19 cellular contexts compared by ENCODE assay signal in the genomic region with DNA sequence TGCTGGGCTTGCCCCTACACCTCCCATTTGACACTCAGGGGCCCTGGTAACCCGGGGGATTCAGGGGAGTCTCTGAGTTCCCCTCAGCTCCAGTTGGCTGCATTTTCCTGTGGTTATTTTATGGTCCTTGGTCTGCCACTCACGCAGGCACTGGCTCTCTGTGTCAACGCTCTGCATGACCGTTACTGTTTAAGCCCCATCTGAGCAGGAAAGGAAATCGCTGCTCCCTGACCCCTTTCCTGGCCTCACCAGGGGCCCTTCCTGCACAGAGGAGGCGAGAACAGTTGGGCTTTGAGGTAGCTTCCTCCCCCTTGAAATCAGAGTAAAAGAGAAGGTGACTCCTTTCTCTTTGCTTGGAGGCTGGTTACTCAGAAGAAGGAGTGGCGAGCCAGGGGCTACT. TPM values are rescaled to one million over a fixed set of nuclear protein-coding genes. Genes with fewer than 3 reads are reported as not detected.
DNase-seq lines count a peak whose midpoint lies in the region; ATAC-seq, FAIRE-seq and TF ChIP-seq lines count a peak whose summit lies in the region.
"Had no signal": no experiment of that assay in that cellular context is flagged by ENCODE, and none has a peak within 500 bp of the region (broad histone marks: within the 10 kb centered on the region; RNA-seq: fewer than 3 reads in every experiment).

No MANE protein-coding gene starts in this region.

- 0 out of 2 replicates have a peak, but pooled peaks have one; percentile 4 for TF ChIP-seq RAD21 in GM12878 (IDR thresholded peaks at IDR 0.05; ENCODE audit: insufficient read depth, low read depth, low read length)

- peaks cover 11% of the 10 kb centered on the region for H3K36me3 Mint-ChIP-seq in nephron progenitor cell (ENCODE audit: low read depth)
- H3K36me3 Mint-ChIP-seq: activated naive CD8-positive, alpha-beta T cell had no signal

- H3K9me3 Mint-ChIP-seq in nephron progenitor cell = no peaks in the 10 kb centered on the region
- H3K9me3 Mint-ChIP-seq: GM23338 had no signal

- H3K27me3 Mint-ChIP-seq in nephron progenitor cell (ENCODE audit: low read depth, poor library complexity) = peaks cover 26% of the 10 kb centered on the region

- TF ChIP-seq CTCF in GM12878 (IDR thresholded peaks at IDR 0.05 in 2 of 3, conservative IDR thresholded peaks at IDR 0.05 in 1 of 3; ENCODE audit: control insufficient read depth in 2 of 3, extremely low read depth in 1 of 3, insufficient read depth in 1 of 3, low read depth in 3 of 3, low read length in 3 of 3) = no peak
- TF ChIP-seq CTCF in nephron progenitor cell (IDR thresholded peaks at IDR 0.05) = no peak
- TF ChIP-seq CTCF in thyroid gland (IDR thresholded peaks at IDR 0.05) = no peak

- H3K4me2 ChIP-seq in GM12878 (ENCODE audit: control insufficient read depth, insufficient read depth) = peak overlapping the region; percentile 55
- H3K4me2 ChIP-seq: GM23338 had no signal

- intact Hi-C loops in GM12878 (cut with micrococcal nuclease; ENCODE audit: unreplicated experiment) = no loop called here
- intact Hi-C loops in thyroid gland (cut with DNase I) = no loop called here

- CTCF ChIA-PET in GM12878 (lab: Yijun Ruan, JAX) = interaction anchor here (0.7 to 1.6 kb wide), 3 partner anchors 20 to 38 kb away, joined by 3 to 4 read pairs (median 4); no protein-coding TSS in a partner anchor

- peak overlapping the region; percentile 77 for H2AFZ ChIP-seq in GM12878 (ENCODE audit: control insufficient read depth, low read depth, low read length)
- H2AFZ ChIP-seq: GM23338 had no signal

- SMC1A ChIA-PET in GM12878 (lab: Charles Lee; ENCODE audit: uncharacterized antibody, unreplicated experiment) = interaction anchor here (0.9 to 1.2 kb wide), 2 partner anchors 13 to 14 kb away, joined by 4 read pairs; partner anchors contain the start of genes KBTBD4 and NDUFS3

- TF ChIP-seq EP300 in GM12878 (IDR thresholded peaks at IDR 0.05; ENCODE audit: borderline replicate concordance in 1 of 2, control insufficient read depth in 1 of 2, low read depth in 2 of 2, low read length in 2 of 2) = no peak

- DNase-seq in GF-D8 (lab: John Stamatoyannopoulos, UW) (peak; percentile 58), HuH-7 (ENCODE audit: low spot score) (peak; percentile 46), GM12878 (ENCODE audit: low read depth, low spot score) (no peak), nephron progenitor cell (peak; percentile 39), NCI-H2107 (lab: John Stamatoyannopoulos, UW) (no peak), small intestine (no peak), thyroid gland (no peak)
- DNase-seq: BE2C, foreskin fibroblast, left lung, NCI-H1048, NCI-H226, T-helper 2 cell had no signal

- no peak overlapping the region for H3K9ac ChIP-seq in GM12878 (ENCODE audit: control insufficient read depth, insufficient read depth, low read length)

- BruUV-seq in GM12878 (replicated peaks; lab: Mats Ljungman, UMichigan) = no TSS peak

- POLR2A ChIA-PET in GM12878 (lab: Charles Lee) = interaction anchor here (0.6 kb wide), 1 partner anchor 359 kb away, joined by 6 read pairs; no protein-coding TSS in a partner anchor

- H3K4me1 Mint-ChIP-seq in nephron progenitor cell = peaks cover 64% of the 10 kb centered on the region

- 15% methylated on average over 7 of the region's 7 CpGs for WGBS in GM12878 (ENCODE audit: insufficient coverage, insufficient replicate concordance, low lambda C conversion rate, missing lambda C conversion rate)
- 38 to 45% (median 41%) methylated on average over 7 of the region's 7 CpGs for WGBS in small intestine, 3 donors
- WGBS in thyroid gland, 2 donors = 51 to 63% methylated on average over 6 to 7 of the region's 7 CpGs

- TF ChIP-seq POLR2A in GM12878 (IDR thresholded peaks at IDR 0.05; ENCODE audit: low read depth, low read length) (no peak), thyroid gland (IDR thresholded peaks at IDR 0.05) (peak in 1 of 2 donors; percentile 8)

- H3K4me1 ChIP-seq in GM12878 (ENCODE audit: control insufficient read depth, insufficient read depth, low read length) = peaks cover 7% of the 10 kb centered on the region
- H3K4me1 ChIP-seq in small intestine (ENCODE audit: control insufficient read depth in 2 of 2, insufficient read depth in 1 of 2, low read depth in 1 of 2, low read length in 1 of 2) = no peaks in the 10 kb centered on the region
- H3K4me1 ChIP-seq in thyroid gland = peaks cover 14 to 18% of the 10 kb centered on the region in 2 donors
- H3K4me1 ChIP-seq: BE2C, prostate gland had no signal

- peak overlapping the region; percentile 92 for H3K4me3 Mint-ChIP-seq in nephron progenitor cell
- H3K4me3 Mint-ChIP-seq: activated naive CD8-positive, alpha-beta T cell had no signal

- FAIRE-seq in GM12878 (lab: Jason Lieb, UNC) (no peak), small intestine (lab: Jason Lieb, UNC) (no peak)
- FAIRE-seq: HTR-8/SVneo had no signal

- H3K4me3 ChIP-seq in GM12878 (no peak overlapping the region), small intestine (ENCODE audit: low read depth in 1 of 2, low read length in 2 of 2) (no peak overlapping the region), thyroid gland (replicated peaks in 1 of 3) (no peak overlapping the region)
- H3K4me3 ChIP-seq: GM23338, left lung, prostate gland had no signal

- H3K27ac Mint-ChIP-seq in nephron progenitor cell = peak overlapping the region; percentile 99
- H3K27ac Mint-ChIP-seq: activated naive CD8-positive, alpha-beta T cell; GM23338 had no signal

- in situ Hi-C loops in GM12878 (cut with MboI) = no loop called here

- no peaks in the 10 kb centered on the region for H4K20me1 ChIP-seq in GM12878 (ENCODE audit: control insufficient read depth, insufficient read depth)

- no peak overlapping the region for H3K27ac ChIP-seq in GM12878 (ENCODE audit: control insufficient read depth, insufficient read depth)
- no peak overlapping the region for H3K27ac ChIP-seq in small intestine (ENCODE audit: low read depth in 1 of 2, low read length in 1 of 2)
- H3K27ac ChIP-seq in thyroid gland = no peak overlapping the region
- H3K27ac ChIP-seq: left lung, prostate gland had no signal

- no peaks in the 10 kb centered on the region for H3K9me3 ChIP-seq in GM12878 (replicated peaks; ENCODE audit: control insufficient read depth, insufficient read depth, low read length)
- no peaks in the 10 kb centered on the region for H3K9me3 ChIP-seq in small intestine (ENCODE audit: control insufficient read depth, low read depth)
- no peaks in the 10 kb centered on the region for H3K9me3 ChIP-seq in thyroid gland
- H3K9me3 ChIP-seq: BE2C, left lung, prostate gland had no signal

- H3K36me3 ChIP-seq in GM12878 (ENCODE audit: control insufficient read depth in 2 of 2, insufficient read depth in 2 of 2, low read length in 1 of 2) (no peaks in the 10 kb centered on the region), small intestine (ENCODE audit: control insufficient read depth in 2 of 2, insufficient read depth in 2 of 2, low read length in 2 of 2) (no peaks in the 10 kb centered on the region), thyroid gland (no peaks in the 10 kb centered on the region)
- H3K36me3 ChIP-seq: BE2C, left lung, prostate gland had no signal

- peak; percentile 23 for ATAC-seq in GM12878
- ATAC-seq: GM23338, left lung, Right ventricle myocardium inferior had no signal

- peaks cover 3 to 23% of the 10 kb centered on the region in 2 experiments for H3K27me3 ChIP-seq in GM12878 (replicated peaks in 1 of 2; ENCODE audit: control insufficient read depth in 2 of 2, insufficient read depth in 2 of 2, low read length in 1 of 2)
- peaks cover 0 to 10% of the 10 kb centered on the region in 2 donors for H3K27me3 ChIP-seq in small intestine (ENCODE audit: control insufficient read depth in 2 of 2, insufficient read depth in 2 of 2, low read length in 2 of 2)
- H3K27me3 ChIP-seq in thyroid gland = peaks cover 5% of the 10 kb centered on the region

- RAD21 ChIA-PET in GM12878 (lab: Charles Lee; ENCODE audit: unreplicated experiment) = no interaction called here

- H3K79me2 ChIP-seq in GM12878 (ENCODE audit: control insufficient read depth, insufficient read depth, low read length) = no peaks in the 10 kb centered on the region

RNA-seq across cellular contexts. Expression of gene C1QTNF4, which starts 2.4 kb away (rescaled TPM):
- 0.98 TPM in 1 of 2 replicates, not detected in the other for total RNA-seq in GM12878 (2013; cell fraction: nucleolus; rRNA removed)
- total RNA-seq in GM12878 (2014; rRNA removed) = 0.05 and 0.06 TPM in 2 replicates
- total RNA-seq in GM12878 (2014; rRNA removed; fragmentation: Illumina TruSeq; extraction: Trizol) = not detected in 2 replicates
- not detected in 2 replicates for total RNA-seq in GM12878 (2021)
- not detected for polyA plus RNA-seq in GM12878 (2011; ENCODE audit: low read depth)
- polyA plus RNA-seq in GM12878 (2011; rRNA removed) = not detected in 2 replicates
- not detected in 2 replicates for polyA plus RNA-seq in GM12878 (2011; cell fraction: cytosol; rRNA removed)
- 0.07 and 0.10 TPM in 2 replicates for polyA plus RNA-seq in GM12878 (2011; cell fraction: nucleus; rRNA removed)
- polyA plus RNA-seq in GM12878 (2012) = not detected in 2 replicates
- polyA plus RNA-seq in GM12878 (2014; fragmentation: Illumina TruSeq; extraction: Trizol) = not detected in 2 replicates
- polyA plus RNA-seq in GM12878 (2014; fragmentation: Nextera tagmentation; extraction: Ambion mirVana) = not detected
- polyA plus RNA-seq in GM12878 (2014; rRNA removed) = not detected in 2 replicates
- polyA plus RNA-seq in GM12878 (2016; fragmentation: Nextera tagmentation; extraction: Ambion mirVana) = not detected
- polyA minus RNA-seq in GM12878 (2011; rRNA and poly(A)+ RNA removed) = not detected in 2 replicates
- not detected in 2 replicates for polyA minus RNA-seq in GM12878 (2011; cell fraction: cytosol; rRNA and poly(A)+ RNA removed)
- polyA minus RNA-seq in GM12878 (2011; cell fraction: nucleus; rRNA and poly(A)+ RNA removed) = not detected in 2 replicates
- polyA plus RNA-seq in small intestine = 1 to 10 TPM; 1.3 to 7.6 (median 1.4) TPM
- 1 to 10 TPM; 1.1 to 3.7 (median 1.9) TPM for total RNA-seq in thyroid gland

RNA-seq across cellular contexts. Expression of gene FAM180B, which starts 5.3 kb away (rescaled TPM):
- total RNA-seq in GM12878 (2013; cell fraction: nucleolus; rRNA removed) = not detected in 2 replicates
- total RNA-seq in GM12878 (2014; rRNA removed) (0.22 and 0.34 TPM in 2 replicates), GM12878 (2014; rRNA removed; fragmentation: Illumina TruSeq; extraction: Trizol) (not detected in 2 replicates), GM12878 (2021) (not detected in 2 replicates), thyroid gland (1 to 10 TPM in 3 of 4 donors, under 1 TPM in 1; 0.83 to 3.1 (median 1.4) TPM)
- polyA plus RNA-seq in GM12878 (2011; ENCODE audit: low read depth) = not detected
- polyA plus RNA-seq in GM12878 (2011; rRNA removed) (not detected in 2 replicates), GM12878 (2014; fragmentation: Illumina TruSeq; extraction: Trizol) (0.04 TPM in 1 of 2 replicates, not detected in the other), GM12878 (2014; fragmentation: Nextera tagmentation; extraction: Ambion mirVana) (not detected), GM12878 (2014; rRNA removed) (0.14 TPM in 1 of 2 replicates, not detected in the other), GM12878 (2016; fragmentation: Nextera tagmentation; extraction: Ambion mirVana) (not detected), small intestine (under 1 TPM in 1 of 3 donors, not detected in 2; 0.15 TPM)
- polyA plus RNA-seq in GM12878 (2011; cell fraction: cytosol; rRNA removed) = not detected in 2 replicates
- 0.07 and 0.15 TPM in 2 replicates for polyA plus RNA-seq in GM12878 (2011; cell fraction: nucleus; rRNA removed)
- polyA plus RNA-seq in GM12878 (2012) = not detected in 2 replicates
- not detected in 2 replicates for polyA minus RNA-seq in GM12878 (2011; rRNA and poly(A)+ RNA removed)
- polyA minus RNA-seq in GM12878 (2011; cell fraction: cytosol; rRNA and poly(A)+ RNA removed) = not detected in 2 replicates
- polyA minus RNA-seq in GM12878 (2011; cell fraction: nucleus; rRNA and poly(A)+ RNA removed) = 0.36 and 0.96 TPM in 2 replicates
- total RNA-seq: bronchial epithelial cell, GM23338, left lung, prostate gland had no signal
- polyA plus RNA-seq: GM23338 had no signal

RNA-seq across cellular contexts. Expression of gene NDUFS3, which starts 12.9 kb away (rescaled TPM):
- total RNA-seq in GM12878 (2013; cell fraction: nucleolus; rRNA removed) = 39.6 and 43.4 TPM in 2 replicates
- total RNA-seq in GM12878 (2014; rRNA removed) (107 and 113 TPM in 2 replicates), GM12878 (2014; rRNA removed; fragmentation: Illumina TruSeq; extraction: Trizol) (95.5 and 96.3 TPM in 2 replicates), GM12878 (2021) (133 and 137 TPM in 2 replicates), thyroid gland (10 to 100 TPM; 42.6 to 84.3 (median 81.2) TPM)
- 135 TPM for polyA plus RNA-seq in GM12878 (2011; ENCODE audit: low read depth)
- polyA plus RNA-seq in GM12878 (2011; rRNA removed) (208 and 217 TPM in 2 replicates), GM12878 (2014; fragmentation: Illumina TruSeq; extraction: Trizol) (99.6 and 111 TPM in 2 replicates), GM12878 (2014; fragmentation: Nextera tagmentation; extraction: Ambion mirVana) (100 to 1,000 TPM in 1 of 2 experiments, 10 to 100 TPM in 1; 22.3 to 101 TPM), GM12878 (2014; rRNA removed) (166 and 179 TPM in 2 replicates), GM12878 (2016; fragmentation: Nextera tagmentation; extraction: Ambion mirVana) (100 to 1,000 TPM; 176 to 186 TPM), small intestine (100 to 1,000 TPM; 258 to 438 (median 269) TPM)
- polyA plus RNA-seq in GM12878 (2011; cell fraction: cytosol; rRNA removed) = 254 and 256 TPM in 2 replicates
- polyA plus RNA-seq in GM12878 (2011; cell fraction: nucleus; rRNA removed) = 155 and 184 TPM in 2 replicates
- polyA plus RNA-seq in GM12878 (2012) = 86.9 and 87.3 TPM in 2 replicates
- polyA minus RNA-seq in GM12878 (2011; rRNA and poly(A)+ RNA removed) = 136 and 156 TPM in 2 replicates
- polyA minus RNA-seq in GM12878 (2011; cell fraction: cytosol; rRNA and poly(A)+ RNA removed) = 27.4 and 40.3 TPM in 2 replicates
- 45.7 and 55.5 TPM in 2 replicates for polyA minus RNA-seq in GM12878 (2011; cell fraction: nucleus; rRNA and poly(A)+ RNA removed)

RNA-seq across cellular contexts. Expression of gene KBTBD4, which starts 13.0 kb away (rescaled TPM):
- total RNA-seq in GM12878 (2013; cell fraction: nucleolus; rRNA removed) = 10.4 and 10.9 TPM in 2 replicates
- total RNA-seq in GM12878 (2014; rRNA removed) (26.0 and 26.3 TPM in 2 replicates), GM12878 (2014; rRNA removed; fragmentation: Illumina TruSeq; extraction: Trizol) (19.5 and 21.8 TPM in 2 replicates), GM12878 (2021) (20.0 and 20.6 TPM in 2 replicates), thyroid gland (10 to 100 TPM; 22.8 to 34.5 (median 30.7) TPM)
- 70.4 TPM for polyA plus RNA-seq in GM12878 (2011; ENCODE audit: low read depth)
- polyA plus RNA-seq in GM12878 (2011; rRNA removed) (28.0 and 29.9 TPM in 2 replicates), GM12878 (2014; fragmentation: Illumina TruSeq; extraction: Trizol) (21.3 and 21.8 TPM in 2 replicates), GM12878 (2014; fragmentation: Nextera tagmentation; extraction: Ambion mirVana) (10 to 100 TPM; 25.4 to 46.4 TPM), GM12878 (2014; rRNA removed) (15.6 and 18.4 TPM in 2 replicates), GM12878 (2016; fragmentation: Nextera tagmentation; extraction: Ambion mirVana) (10 to 100 TPM; 31.4 to 32.5 TPM), small intestine (10 to 100 TPM in 2 of 3 donors, 1 to 10 TPM in 1; 9.8 to 13.7 (median 10.5) TPM)
- polyA plus RNA-seq in GM12878 (2011; cell fraction: cytosol; rRNA removed) = 32.2 and 32.3 TPM in 2 replicates
- polyA plus RNA-seq in GM12878 (2011; cell fraction: nucleus; rRNA removed) = 16.8 and 17.9 TPM in 2 replicates
- polyA plus RNA-seq in GM12878 (2012) = 16.2 and 18.2 TPM in 2 replicates
- 42.4 and 46.7 TPM in 2 replicates for polyA minus RNA-seq in GM12878 (2011; rRNA and poly(A)+ RNA removed)
- 8.2 and 9.4 TPM in 2 replicates for polyA minus RNA-seq in GM12878 (2011; cell fraction: cytosol; rRNA and poly(A)+ RNA removed)
- polyA minus RNA-seq in GM12878 (2011; cell fraction: nucleus; rRNA and poly(A)+ RNA removed) = 6.5 and 10.8 TPM in 2 replicates

RNA-seq across cellular contexts. Expression of gene PTPMT1, which starts 26.4 kb away (rescaled TPM):
- total RNA-seq in GM12878 (2013; cell fraction: nucleolus; rRNA removed) = 33.7 and 39.6 TPM in 2 replicates
- total RNA-seq in GM12878 (2014; rRNA removed) (98.7 and 99.7 TPM in 2 replicates), GM12878 (2014; rRNA removed; fragmentation: Illumina TruSeq; extraction: Trizol) (41.2 and 44.2 TPM in 2 replicates), GM12878 (2021) (59.1 and 59.7 TPM in 2 replicates), thyroid gland (100 to 1,000 TPM in 3 of 4 donors, 10 to 100 TPM in 1; 93.9 to 149 (median 125) TPM)
- 30.0 TPM for polyA plus RNA-seq in GM12878 (2011; ENCODE audit: low read depth)
- polyA plus RNA-seq in GM12878 (2011; rRNA removed) (45.5 and 50.3 TPM in 2 replicates), GM12878 (2014; fragmentation: Illumina TruSeq; extraction: Trizol) (57.2 and 59.2 TPM in 2 replicates), GM12878 (2014; fragmentation: Nextera tagmentation; extraction: Ambion mirVana) (10 to 100 TPM; 12.0 to 26.1 TPM), GM12878 (2014; rRNA removed) (106 and 112 TPM in 2 replicates), GM12878 (2016; fragmentation: Nextera tagmentation; extraction: Ambion mirVana) (100 to 1,000 TPM; 108 to 116 TPM), small intestine (10 to 100 TPM; 31.3 to 60.1 (median 34.6) TPM)
- 57.0 and 73.0 TPM in 2 replicates for polyA plus RNA-seq in GM12878 (2011; cell fraction: cytosol; rRNA removed)
- polyA plus RNA-seq in GM12878 (2011; cell fraction: nucleus; rRNA removed) = 20.5 and 25.5 TPM in 2 replicates
- polyA plus RNA-seq in GM12878 (2012) = 43.0 and 46.9 TPM in 2 replicates
- 19.2 and 21.4 TPM in 2 replicates for polyA minus RNA-seq in GM12878 (2011; rRNA and poly(A)+ RNA removed)
- polyA minus RNA-seq in GM12878 (2011; cell fraction: cytosol; rRNA and poly(A)+ RNA removed) = 11.9 and 12.3 TPM in 2 replicates
- 10.9 and 14.8 TPM in 2 replicates for polyA minus RNA-seq in GM12878 (2011; cell fraction: nucleus; rRNA and poly(A)+ RNA removed)

Comparison
In these comparisons a context has a peak if more than half of its experiments do, and no peak if none do; other contexts are left out.
1. DNase-seq: peak in GF-D8 (single experiment), HuH-7 (single experiment) and nephron progenitor cell (single experiment); none in GM12878 (single experiment), NCI-H2107 (single experiment), small intestine (single experiment) and thyroid gland (0 of 2).